Comparison of ENCODE assay signal across 1 cellular context in genomic region chr20:37741560-37741959, GRCh38.
TF ChIP-seq lines count a peak whose summit lies in the region.

No MANE protein-coding gene starts in this region.

TF ChIP-seq in A549, 52 proteins besides CTCF, POLR2A, EP300 and RAD21 (continued from another document):
- TF ChIP-seq TP53 (CRISPR knock-in tag; IDR thresholded peaks at IDR 0.05), result no peak
- TF ChIP-seq POLR2AphosphoS2 (conservative IDR thresholded peaks at IDR 0.05; ENCODE audit: low read length), result no peak
- TF ChIP-seq CHD4 (IDR thresholded peaks at IDR 0.05; ENCODE audit: borderline replicate concordance), result no peak
- TF ChIP-seq CBX2 (IDR thresholded peaks at IDR 0.05; ENCODE audit: borderline replicate concordance, low read depth), result no peak
- no peak for TF ChIP-seq NPAS2 (CRISPR knock-in tag; IDR thresholded peaks at IDR 0.05; ENCODE audit: borderline replicate concordance)
- TF ChIP-seq MAZ (IDR thresholded peaks at IDR 0.05; ENCODE audit: borderline replicate concordance, low read depth, low read length), result no peak
- no peak for TF ChIP-seq HOXA7 (CRISPR knock-in tag; IDR thresholded peaks at IDR 0.05)
- no peak for TF ChIP-seq CEBPB (IDR thresholded peaks at IDR 0.05)
- no peak for TF ChIP-seq FOXS1 (CRISPR knock-in tag; IDR thresholded peaks at IDR 0.05)
